In the genomic region with DNA sequence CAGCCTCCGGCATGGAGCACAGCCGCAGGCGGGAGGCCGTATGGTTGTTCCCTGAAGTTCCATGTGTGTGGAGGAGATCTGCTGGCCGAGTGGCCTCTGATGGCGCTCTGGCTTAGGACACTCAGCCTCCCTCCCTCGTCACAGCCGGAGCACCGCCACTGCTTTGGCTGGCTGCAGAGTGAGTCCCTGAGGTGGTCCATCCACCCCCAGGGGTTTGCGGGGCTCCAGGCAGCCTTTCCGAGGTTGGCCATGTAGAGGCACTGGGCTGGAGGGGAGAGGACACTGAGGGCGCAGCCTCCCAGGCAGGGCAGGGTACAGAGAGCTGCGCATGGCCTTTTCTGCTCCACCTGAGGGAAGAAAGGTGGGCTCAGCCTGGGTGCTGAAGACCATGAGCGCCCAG, we compare ENCODE assay signal across 22 cellular contexts. TPM values are rescaled to one million over a fixed set of nuclear protein-coding genes. Genes with fewer than 3 reads are reported as not detected.
"Had no signal": no experiment of that assay in that cellular context is flagged by ENCODE, and none has a peak within 500 bp of the region (broad histone marks: within the 10 kb centered on the region; RNA-seq: fewer than 3 reads in every experiment).

No MANE protein-coding gene starts in this region.

- H2AFZ ChIP-seq: parathyroid adenoma had no signal

- H3K27me3 ChIP-seq: right atrium auricular region, suprapubic skin, vagina had no signal

- H3K4me3 ChIP-seq: left lung, lower lobe of right lung, right atrium auricular region, skin epidermis, suprapubic skin, tibial nerve, vagina had no signal

- H3K27ac ChIP-seq: left lung, lower lobe of right lung, parathyroid adenoma, right atrium auricular region, skin epidermis, suprapubic skin, vagina had no signal

- H3K4me1 ChIP-seq: parathyroid adenoma had no signal

- DNase-seq: hypothalamus; immature natural killer cell; kidney; left colon; left lung; lower lobe of right lung; mammary epithelial cell; mesenchymal stem cell; naive thymus-derived CD8-positive, alpha-beta T cell; nucleus accumbens; stimulated activated CD4-positive, alpha-beta T cell treated with anti-CD3 and anti-CD28 coated beads, Interleukin-12 subunit alpha, Interleukin-12 subunit beta, amount 100 ng/mL, for 4 hours; stimulated activated CD4-positive, alpha-beta T cell treated with anti-CD3 and anti-CD28 coated beads, Interleukin-4, amount 100 ng/mL, for 24 hours; stimulated activated naive CD4-positive, alpha-beta T cell had no signal

- H3K9me3 ChIP-seq: left lung, lower lobe of right lung, right atrium auricular region, suprapubic skin, tibial nerve, vagina had no signal

- ATAC-seq: left colon; left lung; lower lobe of right lung; naive thymus-derived CD8-positive, alpha-beta T cell; sciatic nerve; stimulated activated effector memory CD8-positive, alpha-beta T cell treated with anti-CD3 and anti-CD28 coated beads, Interleukin-12 subunit alpha, Interleukin-12 subunit beta, amount 100 ng/mL, for 72 hours had no signal

RNA-seq across cellular contexts. Expression of a gene that starts 19.8 kb away (rescaled TPM):
- total RNA-seq: liver had no signal
